In genomic region chr2:225008179-225008829, GRCh38 we compare ENCODE assay signal across 1 cellular context.
A peak's percentile ranks its signal among the peaks of the same experiment; 100 is the strongest.
TF ChIP-seq lines count a peak whose summit lies in the region.

No MANE protein-coding gene starts in this region.

TF ChIP-seq in GM12878, 131 proteins besides CTCF, POLR2A, EP300 and RAD21 (continued from another document and continues in another):
- TF ChIP-seq RB1 (IDR thresholded peaks at IDR 0.05; ENCODE audit: borderline replicate concordance) (no peak), KAT2A (conservative IDR thresholded peaks at IDR 0.05; ENCODE audit: control insufficient read depth, low read depth, low read length) (no peak), POLR2AphosphoS2 (IDR thresholded peaks at IDR 0.05; ENCODE audit: low read depth, low read length) (no peak), TCF7 (IDR thresholded peaks at IDR 0.05; ENCODE audit: borderline replicate concordance) (0 out of 2 replicates have a peak, but pooled peaks have one; percentile 15), RCOR1 (conservative IDR thresholded peaks at IDR 0.05; ENCODE audit: low read depth, low read length) (no peak), ATF7 (IDR thresholded peaks at IDR 0.05; ENCODE audit: low read depth) (no peak), KLF5 (IDR thresholded peaks at IDR 0.05; ENCODE audit: partially characterized antibody) (no peak), MLLT1 (IDR thresholded peaks at IDR 0.05) (no peak), EED (IDR thresholded peaks at IDR 0.05; ENCODE audit: low read depth) (peak; percentile 62; the same call in 1 of the 2 replicates), NR2C1 (IDR thresholded peaks at IDR 0.05) (no peak), ZNF384 (IDR thresholded peaks at IDR 0.05; ENCODE audit: borderline replicate concordance, low read depth, low read length) (peak; percentile 26), ZNF274 (IDR thresholded peaks at IDR 0.05; ENCODE audit: insufficient read depth, insufficient read length) (no peak), BCL11A (IDR thresholded peaks at IDR 0.05; ENCODE audit: low read depth, low read length) (peak; percentile 51; the same call in 1 of the 2 replicates), ZNF24 (IDR thresholded peaks at IDR 0.05) (peak; percentile 23; the same call in 1 of the 2 replicates), YBX1 (IDR thresholded peaks at IDR 0.05) (no peak), ZBTB33 (IDR thresholded peaks at IDR 0.05) (no peak), MEF2B (IDR thresholded peaks at IDR 0.05; ENCODE audit: partially characterized antibody, poor library complexity, severe bottlenecking) (no peak), ZNF687 (IDR thresholded peaks at IDR 0.05) (0 out of 2 replicates have a peak, but pooled peaks have one; percentile 14), CEBPZ (IDR thresholded peaks at IDR 0.05; ENCODE audit: low read depth, low read length) (no peak), MXI1 (IDR thresholded peaks at IDR 0.05; ENCODE audit: low read depth, low read length) (no peak), BRCA1 (IDR thresholded peaks at IDR 0.05; ENCODE audit: low read depth, low read length) (no peak), YY1 (IDR thresholded peaks at IDR 0.05; ENCODE audit: low read depth, low read length) (no peak), HDAC2 (IDR thresholded peaks at IDR 0.05) (no peak), RFX5 (IDR thresholded peaks at IDR 0.05; ENCODE audit: low read depth, low read length) (no peak), SMARCA5 (IDR thresholded peaks at IDR 0.05) (no peak), ZNF217 (IDR thresholded peaks at IDR 0.05) (no peak), BCLAF1 (IDR thresholded peaks at IDR 0.05) (no peak), BHLHE40 (IDR thresholded peaks at IDR 0.05; ENCODE audit: borderline replicate concordance in 1 of 2, low read depth in 2 of 2, low read length in 1 of 2) (peak; percentile 37 to 53; a peak in 1 of 4 replicates), ZSCAN29 (IDR thresholded peaks at IDR 0.05) (no peak), MTA3 (IDR thresholded peaks at IDR 0.05; ENCODE audit: borderline replicate concordance, low read length) (0 out of 2 replicates have a peak, but pooled peaks have one; percentile 23), ESRRA (IDR thresholded peaks at IDR 0.05; ENCODE audit: low read length) (no peak), CREB1 (IDR thresholded peaks at IDR 0.05; ENCODE audit: low read depth) (no peak), HDGF (IDR thresholded peaks at IDR 0.05) (no peak), RAD51 (IDR thresholded peaks at IDR 0.05) (no peak), MTA2 (IDR thresholded peaks at IDR 0.05; ENCODE audit: low read depth) (peak; percentile 74), TCF3 (IDR thresholded peaks at IDR 0.05; ENCODE audit: borderline replicate concordance, insufficient read depth, low read depth, low read length) (no peak), PBX3 (IDR thresholded peaks at IDR 0.05; ENCODE audit: insufficient replicate concordance, low read depth, low read length) (no peak), PKNOX1 (IDR thresholded peaks at IDR 0.05) (peak; percentile 74), E2F4 (IDR thresholded peaks at IDR 0.05; ENCODE audit: low read depth, low read length) (no peak), RBBP5 (conservative IDR thresholded peaks at IDR 0.05) (no peak), SRF (IDR thresholded peaks at IDR 0.05; ENCODE audit: low read depth in 2 of 2, low read length in 2 of 2) (no peak), CEBPB (IDR thresholded peaks at IDR 0.05; ENCODE audit: borderline replicate concordance in 1 of 2, low read depth in 2 of 2, low read length in 2 of 2) (no peak), JUND (IDR thresholded peaks at IDR 0.05; ENCODE audit: low read depth, low read length) (no peak), BMI1 (IDR thresholded peaks at IDR 0.05; ENCODE audit: borderline replicate concordance) (peak; percentile 26; the same call in 1 of the 2 replicates), RELA (IDR thresholded peaks at IDR 0.05; ENCODE audit: borderline replicate concordance, partially characterized antibody) (no peak), CBFB (IDR thresholded peaks at IDR 0.05; ENCODE audit: low read depth) (no peak), SMAD1 (IDR thresholded peaks at IDR 0.05; ENCODE audit: low read depth, partially characterized antibody) (no peak), IKZF1 (conservative IDR thresholded peaks at IDR 0.05) (peak; percentile 95), ATF2 (IDR thresholded peaks at IDR 0.05; ENCODE audit: low read length) (peak; percentile 69), SPI1 (IDR thresholded peaks at IDR 0.05; ENCODE audit: borderline replicate concordance, insufficient read depth, low read depth, low read length) (peak; percentile 90)
